In genomic region chr7:151756866-151757265, GRCh38 we compare ENCODE assay signal across 1 cellular context.
TF ChIP-seq lines count a peak whose summit lies in the region.

No MANE protein-coding gene starts in this region.

TF ChIP-seq in SK-N-SH, 30 proteins besides CTCF, POLR2A, EP300 and RAD21 (continued from another document):
- TF ChIP-seq PBX3 (IDR thresholded peaks at IDR 0.05) (no peak), FOXM1 (IDR thresholded peaks at IDR 0.05; ENCODE audit: low read depth) (no peak), NFIC (IDR thresholded peaks at IDR 0.05; ENCODE audit: borderline replicate concordance) (no peak), NRF1 (IDR thresholded peaks at IDR 0.05; ENCODE audit: low read depth, low read length) (no peak), USF2 (IDR thresholded peaks at IDR 0.05; ENCODE audit: borderline replicate concordance, low read depth, low read length) (no peak), RCOR1 (IDR thresholded peaks at IDR 0.05; ENCODE audit: low read length) (no peak), YY1 (IDR thresholded peaks at IDR 0.05; ENCODE audit: low read depth) (no peak), JUND (IDR thresholded peaks at IDR 0.05) (no peak), ZBTB33 (IDR thresholded peaks at IDR 0.05; ENCODE audit: borderline replicate concordance, low read depth) (no peak), MXI1 (IDR thresholded peaks at IDR 0.05; ENCODE audit: low read depth, low read length) (no peak)
TF ChIP-seq in SK-N-SH: peak in this region for 0.
